In genomic region chr1:2414297-2414958, GRCh38 we compare ENCODE assay signal across 8 cellular contexts. TPM values are rescaled to one million over a fixed set of nuclear protein-coding genes. Genes with fewer than 3 reads are reported as not detected.
DNase-seq lines count a peak whose midpoint lies in the region; ATAC-seq and TF ChIP-seq lines count a peak whose summit lies in the region.

No MANE protein-coding gene starts in this region.

- peaks cover 0 to 2% (median 0%) of the 10 kb centered on the region in 5 donors for H3K36me3 Mint-ChIP-seq in naive thymus-derived CD4-positive, alpha-beta T cell
- peaks cover 7% of the 10 kb centered on the region for H3K36me3 Mint-ChIP-seq in stimulated activated effector memory CD8-positive, alpha-beta T cell treated with anti-CD3 and anti-CD28 coated beads, Interleukin-12 subunit alpha, Interleukin-12 subunit beta, amount 100 ng/mL, for 72 hours

- H3K4me3 Mint-ChIP-seq in naive thymus-derived CD4-positive, alpha-beta T cell, result peak overlapping the region; percentile 80 to 90 (median 85)
- peak overlapping the region; percentile 87 for H3K4me3 Mint-ChIP-seq in stimulated activated effector memory CD8-positive, alpha-beta T cell treated with anti-CD3 and anti-CD28 coated beads, Interleukin-12 subunit alpha, Interleukin-12 subunit beta, amount 100 ng/mL, for 72 hours

- peaks cover 34 to 65% (median 37%) of the 10 kb centered on the region in 3 donors for H3K4me1 ChIP-seq in esophagus squamous epithelium
- peaks cover 37 to 45% of the 10 kb centered on the region in 2 donors for H3K4me1 ChIP-seq in naive thymus-derived CD4-positive, alpha-beta T cell (ENCODE audit: control insufficient read depth in 2 of 2, insufficient read depth in 2 of 2, low read length in 2 of 2)

- H3K27ac Mint-ChIP-seq in naive thymus-derived CD4-positive, alpha-beta T cell, result peak overlapping the region; percentile 80 to 96 (median 93)
- peak overlapping the region; percentile 92 for H3K27ac Mint-ChIP-seq in stimulated activated effector memory CD8-positive, alpha-beta T cell treated with anti-CD3 and anti-CD28 coated beads, Interleukin-12 subunit alpha, Interleukin-12 subunit beta, amount 100 ng/mL, for 72 hours

- DNase-seq in COLO668 (lab: John Stamatoyannopoulos, UW; ENCODE audit: unreplicated experiment) (peak; percentile 86), HT1080 (ENCODE audit: low read depth) (peak; percentile 59), OCI-M2 (lab: John Stamatoyannopoulos, UW; ENCODE audit: unreplicated experiment) (peak; percentile 13), esophagus squamous epithelium (lab: John Stamatoyannopoulos, UW) (no peak)
- DNase-seq in activated T-cell treated with anti-CD3 and anti-CD28 coated beads, Interleukin-2, amount 50 U/mL, for 1 hour, result peak; percentile 87
- peak; percentile 66 to 81 (median 78) for DNase-seq in naive thymus-derived CD4-positive, alpha-beta T cell
- DNase-seq in stimulated activated effector memory CD8-positive, alpha-beta T cell treated with anti-CD3 and anti-CD28 coated beads, Interleukin-12 subunit alpha, Interleukin-12 subunit beta, amount 100 ng/mL, for 72 hours (ENCODE audit: low spot score in 2 of 2), result peak; percentile 69 to 92

- no peak for TF ChIP-seq POLR2A in esophagus squamous epithelium (IDR thresholded peaks at IDR 0.05)

- CTCF ChIA-PET in naive thymus-derived CD4-positive, alpha-beta T cell (lab: Charles Lee), result interaction anchor here (0.8 to 2.8 kb wide), 7 partner anchors 10 to 159 kb away, joined by 3 to 32 read pairs (median 3); no protein-coding TSS in a partner anchor

- H3K4me1 Mint-ChIP-seq in naive thymus-derived CD4-positive, alpha-beta T cell, result peaks cover 29 to 45% (median 36%) of the 10 kb centered on the region in 7 donors
- H3K4me1 Mint-ChIP-seq in stimulated activated effector memory CD8-positive, alpha-beta T cell treated with anti-CD3 and anti-CD28 coated beads, Interleukin-12 subunit alpha, Interleukin-12 subunit beta, amount 100 ng/mL, for 72 hours, result peaks cover 39% of the 10 kb centered on the region

- intact Hi-C loops in esophagus squamous epithelium (cut with DNase I), result loop anchor here (5.0 kb wide), 1 partner anchor 133 kb away; no protein-coding TSS in a partner anchor
- intact Hi-C loops in naive thymus-derived CD4-positive, alpha-beta T cell (cut with micrococcal nuclease), result loop anchor here (1.0 to 10.0 kb wide), 5 partner anchors 134 to 620 kb away; partner anchors contain the start of gene PRXL2B (in 1 of the 2)

- POLR2A ChIA-PET in naive thymus-derived CD4-positive, alpha-beta T cell (lab: Charles Lee), result interaction anchor here (0.6 to 5.0 kb wide), 7 partner anchors 15 to 215 kb away, joined by 3 to 68 read pairs (median 7); partner anchors contain the start of gene PANK4

- peak overlapping the region in 1 of 4 donors; percentile 96 for H3K4me3 ChIP-seq in esophagus squamous epithelium
- H3K4me3 ChIP-seq in naive thymus-derived CD4-positive, alpha-beta T cell (ENCODE audit: low read length), result peak overlapping the region; percentile 71

- TF ChIP-seq CTCF in esophagus squamous epithelium (IDR thresholded peaks at IDR 0.05), result peak; percentile 87 to 97 (median 95)

- 0% methylated on average over 2 to 8 of the region's 25 CpGs for WGBS in esophagus squamous epithelium, 2 donors

- ATAC-seq in naive thymus-derived CD4-positive, alpha-beta T cell, result peak; percentile 39
- ATAC-seq in stimulated activated effector memory CD8-positive, alpha-beta T cell treated with anti-CD3 and anti-CD28 coated beads, Interleukin-12 subunit alpha, Interleukin-12 subunit beta, amount 100 ng/mL, for 72 hours, result peak; percentile 40
- ATAC-seq in HG03095 (IDR thresholded peaks at IDR 0.05; ENCODE audit: unreplicated experiment), result no peak

- H3K36me3 ChIP-seq in esophagus squamous epithelium, result peaks cover 0 to 12% (median 0%) of the 10 kb centered on the region in 3 donors
- no peaks in the 10 kb centered on the region for H3K36me3 ChIP-seq in naive thymus-derived CD4-positive, alpha-beta T cell (ENCODE audit: control insufficient read depth in 2 of 3, insufficient read depth in 3 of 3, low read length in 3 of 3)

- no peaks in the 10 kb centered on the region for H3K9me3 Mint-ChIP-seq in naive thymus-derived CD4-positive, alpha-beta T cell
- no peaks in the 10 kb centered on the region for H3K9me3 Mint-ChIP-seq in stimulated activated effector memory CD8-positive, alpha-beta T cell treated with anti-CD3 and anti-CD28 coated beads, Interleukin-12 subunit alpha, Interleukin-12 subunit beta, amount 100 ng/mL, for 72 hours

- no peaks in the 10 kb centered on the region for H3K27me3 Mint-ChIP-seq in naive thymus-derived CD4-positive, alpha-beta T cell

- H3K27ac ChIP-seq in esophagus squamous epithelium, result peak overlapping the region; percentile 92 to 96 (median 94)
- H3K27ac ChIP-seq in naive thymus-derived CD4-positive, alpha-beta T cell (ENCODE audit: low read depth, low read length), result peak overlapping the region; percentile 95

- peaks cover 0 to 40% (median 0%) of the 10 kb centered on the region in 4 donors for H3K27me3 ChIP-seq in esophagus squamous epithelium
- no peaks in the 10 kb centered on the region for H3K27me3 ChIP-seq in naive thymus-derived CD4-positive, alpha-beta T cell (ENCODE audit: control insufficient read depth in 2 of 2, insufficient read depth in 2 of 2, low read length in 2 of 2)

- no peaks in the 10 kb centered on the region for H3K9me3 ChIP-seq in esophagus squamous epithelium
- no peaks in the 10 kb centered on the region for H3K9me3 ChIP-seq in naive thymus-derived CD4-positive, alpha-beta T cell (ENCODE audit: control insufficient read depth in 2 of 3, low read length in 3 of 3)

RNA-seq across cellular contexts. Expression of gene PEX10, which starts 2.1 kb away (rescaled TPM):
- 22.5 and 25.6 TPM in 2 replicates for total RNA-seq in HT1080 (2014; rRNA removed; shearing (Covaris generic))
- polyA plus RNA-seq in HT1080 (2015; cell fraction: cytosol; rRNA removed), result 30.9 and 33.1 TPM in 2 replicates
- polyA plus RNA-seq in HT1080 (2015; cell fraction: nucleus; rRNA removed), result 25.6 and 27.9 TPM in 2 replicates
- 10 to 100 TPM; 23.2 to 33.2 (median 27.2) TPM for total RNA-seq in esophagus squamous epithelium
- 10 to 100 TPM in 4 of 5 experiments, 1 to 10 TPM in 1; 8.7 to 14.9 (median 12.3) TPM for total RNA-seq in naive thymus-derived CD4-positive, alpha-beta T cell
- 10 to 100 TPM in 1 of 2 donors, 1 to 10 TPM in 1; 9.1 to 10.4 TPM for polyA plus RNA-seq in naive thymus-derived CD4-positive, alpha-beta T cell

RNA-seq across cellular contexts. Expression of gene RER1, which starts 22.8 kb away (rescaled TPM):
- 149 and 174 TPM in 2 replicates for total RNA-seq in HT1080 (2014; rRNA removed; shearing (Covaris generic))
- 120 and 167 TPM in 2 replicates for polyA plus RNA-seq in HT1080 (2015; cell fraction: cytosol; rRNA removed)
- 185 and 207 TPM in 2 replicates for polyA plus RNA-seq in HT1080 (2015; cell fraction: nucleus; rRNA removed)
- 100 to 1,000 TPM in 1 of 4 donors, 10 to 100 TPM in 3; 63.3 to 136 (median 75.7) TPM for total RNA-seq in esophagus squamous epithelium
- total RNA-seq in naive thymus-derived CD4-positive, alpha-beta T cell, result 100 to 1,000 TPM in 3 of 5 experiments, 10 to 100 TPM in 2; 71.0 to 150 (median 136) TPM
- 100 to 1,000 TPM; 110 to 116 TPM for polyA plus RNA-seq in naive thymus-derived CD4-positive, alpha-beta T cell

RNA-seq across cellular contexts. Expression of gene MORN1, which starts 23.1 kb away (rescaled TPM):
- 5.6 and 9.4 TPM in 2 replicates for total RNA-seq in HT1080 (2014; rRNA removed; shearing (Covaris generic))
- 6.8 and 6.9 TPM in 2 replicates for polyA plus RNA-seq in HT1080 (2015; cell fraction: cytosol; rRNA removed)
- 20.1 and 24.4 TPM in 2 replicates for polyA plus RNA-seq in HT1080 (2015; cell fraction: nucleus; rRNA removed)
- total RNA-seq in esophagus squamous epithelium, result 10 to 100 TPM in 1 of 4 donors, 1 to 10 TPM in 3; 6.7 to 10.8 (median 7.0) TPM
- total RNA-seq in naive thymus-derived CD4-positive, alpha-beta T cell, result 10 to 100 TPM in 3 of 5 experiments, 1 to 10 TPM in 2; 8.5 to 16.4 (median 11.2) TPM
- 1 to 10 TPM; 5.0 to 5.3 TPM for polyA plus RNA-seq in naive thymus-derived CD4-positive, alpha-beta T cell
